ENCODE assay signal across 27 cellular contexts in the genomic region with DNA sequence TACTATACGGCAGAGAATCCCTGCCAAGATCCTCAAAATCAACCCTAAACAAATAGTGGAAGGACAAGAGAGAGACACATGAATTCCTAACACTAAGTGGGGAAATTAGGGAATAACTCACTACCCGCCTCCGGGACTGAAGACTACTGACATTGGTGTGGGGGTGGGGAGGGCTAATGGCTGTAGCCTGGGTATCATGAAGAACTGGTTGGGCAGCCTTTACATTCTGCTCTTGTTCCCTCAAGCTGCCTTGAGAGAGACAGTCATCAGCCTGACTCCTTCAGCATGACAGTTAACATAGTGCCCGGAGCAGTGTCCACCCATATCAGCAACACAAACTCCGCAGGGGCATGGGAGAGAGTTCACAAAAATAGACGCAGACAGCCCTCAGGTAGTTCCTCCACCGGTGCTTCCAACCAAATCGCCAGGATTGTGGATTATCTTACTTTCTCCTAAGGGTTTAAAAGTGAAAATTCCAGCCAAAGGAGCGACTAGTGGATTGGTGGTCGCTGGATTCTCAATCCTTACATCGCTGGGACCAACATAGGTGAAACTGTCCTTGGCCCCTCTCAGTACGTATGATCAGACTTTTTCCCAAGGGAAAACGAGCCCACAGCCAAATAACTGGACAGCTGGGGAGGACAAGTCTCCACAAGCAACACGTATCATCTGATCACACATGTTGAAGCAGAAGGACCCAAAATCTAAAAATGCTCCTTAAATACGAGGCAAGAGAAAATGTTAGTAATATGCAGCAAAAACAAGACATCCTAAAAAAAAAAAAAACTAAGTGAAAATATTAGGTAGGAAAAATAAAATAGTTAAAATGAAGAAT. TPM values are rescaled to one million over a fixed set of nuclear protein-coding genes. Genes with fewer than 3 reads are reported as not detected.
DNase-seq lines count a peak whose midpoint lies in the region; ATAC-seq and TF ChIP-seq lines count a peak whose summit lies in the region.
"Had no signal": no experiment of that assay in that cellular context is flagged by ENCODE, and none has a peak within 500 bp of the region (broad histone marks: within the 10 kb centered on the region; RNA-seq: fewer than 3 reads in every experiment).

No MANE protein-coding gene starts in this region.

- no peaks in the 10 kb centered on the region for H3K9me3 ChIP-seq in osteoblast (ENCODE audit: low read depth, low read length)
- no peaks in the 10 kb centered on the region for H3K9me3 ChIP-seq in thyroid gland
- H3K9me3 ChIP-seq: lower lobe of right lung, tibial artery had no signal

- H3K9me3 Mint-ChIP-seq in HFFc6 = no peaks in the 10 kb centered on the region
- H3K9me3 Mint-ChIP-seq: activated B cell treated with CpG ODN at 0.5 μM for 24 hours; activated CD4-positive, alpha-beta memory T cell treated with anti-CD3 and anti-CD28 coated beads for 36 hours; neural progenitor cell; T-helper 2 cell treated with Interferon-gamma antibody and Interleukin-4, amounts not matched to agents 5 μg/mL and 100 μg/mL, for 36 hours had no signal

- DNase-seq in ELF-1 (ENCODE audit: low read depth, low spot score) (peak; percentile 90), NCI-H2171 (lab: John Stamatoyannopoulos, UW) (peak; percentile 15), epithelial cell of esophagus (ENCODE audit: low read depth) (peak; percentile 94), osteoblast (ENCODE audit: insufficient read length, low spot score, missing footprints) (peak; percentile 54), AG20443 (ENCODE audit: low spot score) (no peak), thyroid gland (no peak), HFFc6 (no peak)
- DNase-seq: activated B cell treated with CpG ODN at 0.5 μM for 24 hours; activated CD4-positive, alpha-beta memory T cell treated with anti-CD3 and anti-CD28 coated beads for 36 hours; cerebellar nuclear complex; GDM1; hippocampal formation; kidney; lower lobe of right lung; MM.1S; NCI-H1417; NCI-H526 treated with DMSO at 0.1 percent for 48 hours; posterior cingulate gyrus; RPMI8226; stimulated activated naive CD8-positive, alpha-beta T cell treated with anti-CD3 and anti-CD28 coated beads, Interleukin-15, Interleukin-2, amounts not matched to agents 100 U/mL and 50 U/mL, for 24 hours; tibial artery had no signal

- no peaks in the 10 kb centered on the region for H3K36me3 Mint-ChIP-seq in HFFc6 (ENCODE audit: low read depth)
- H3K36me3 Mint-ChIP-seq: activated CD4-positive, alpha-beta memory T cell treated with anti-CD3 and anti-CD28 coated beads for 36 hours; CD14-positive monocyte; neural progenitor cell had no signal

- peaks cover 7% of the 10 kb centered on the region for H3K27me3 Mint-ChIP-seq in HFFc6 (ENCODE audit: insufficient read depth)

- H3K4me3 Mint-ChIP-seq in HFFc6 = no peak overlapping the region
- H3K4me3 Mint-ChIP-seq: activated B cell treated with CpG ODN at 0.5 μM for 24 hours; activated CD4-positive, alpha-beta memory T cell treated with anti-CD3 and anti-CD28 coated beads for 36 hours; CD14-positive monocyte; neural progenitor cell; T-helper 2 cell treated with Interferon-gamma antibody and Interleukin-4, amounts not matched to agents 5 μg/mL and 100 μg/mL, for 36 hours had no signal

- H3K27me3 ChIP-seq in osteoblast (ENCODE audit: insufficient read depth, low read length) (no peaks in the 10 kb centered on the region), thyroid gland (no peaks in the 10 kb centered on the region)
- H3K27me3 ChIP-seq: neural progenitor cell, tibial artery had no signal

- peaks cover 33% of the 10 kb centered on the region for H3K4me1 Mint-ChIP-seq in HFFc6 (ENCODE audit: low read depth)
- H3K4me1 Mint-ChIP-seq: activated B cell treated with CpG ODN at 0.5 μM for 24 hours, CD14-positive monocyte had no signal

- no peaks in the 10 kb centered on the region for H3K79me2 ChIP-seq in osteoblast (ENCODE audit: insufficient read depth, low read length)

- intact Hi-C loops in thyroid gland (cut with DNase I) = no loop called here

- H4K20me1 ChIP-seq in osteoblast (ENCODE audit: insufficient read depth, low read length) = no peaks in the 10 kb centered on the region

- H3K4me1 ChIP-seq in osteoblast (ENCODE audit: insufficient read depth, low read length) (peaks cover 14% of the 10 kb centered on the region), thyroid gland (no peaks in the 10 kb centered on the region)
- H3K4me1 ChIP-seq: lower lobe of right lung had no signal

- no peak for ATAC-seq in GM19324 (IDR thresholded peaks at IDR 0.05; ENCODE audit: low FRiP score, unreplicated experiment)
- ATAC-seq: lower lobe of right lung; sciatic nerve; stimulated activated naive CD8-positive, alpha-beta T cell treated with anti-CD3 and anti-CD28 coated beads, Interleukin-15, Interleukin-2, amounts not matched to agents 100 U/mL and 50 U/mL, for 24 hours had no signal

- 73 to 81% methylated on average over 13 to 15 of the region's 15 CpGs for WGBS in thyroid gland, 2 donors

- H3K4me2 ChIP-seq in osteoblast (ENCODE audit: insufficient read depth, low read length) = no peak overlapping the region
- H3K4me2 ChIP-seq: neural progenitor cell had no signal

- H3K27ac ChIP-seq in osteoblast (ENCODE audit: low read depth, low read length) (no peak overlapping the region), thyroid gland (no peak overlapping the region)
- H3K27ac ChIP-seq: lower lobe of right lung, neural progenitor cell, tibial artery had no signal

- no peak for TF ChIP-seq POLR2A in thyroid gland (IDR thresholded peaks at IDR 0.05)

- no peak overlapping the region for H3K27ac Mint-ChIP-seq in HFFc6
- H3K27ac Mint-ChIP-seq: activated B cell treated with CpG ODN at 0.5 μM for 24 hours; activated CD4-positive, alpha-beta memory T cell treated with anti-CD3 and anti-CD28 coated beads for 36 hours; neural progenitor cell; T-helper 2 cell treated with Interferon-gamma antibody and Interleukin-4, amounts not matched to agents 5 μg/mL and 100 μg/mL, for 36 hours had no signal

- H3K36me3 ChIP-seq in osteoblast (ENCODE audit: insufficient read depth, low read length) (no peaks in the 10 kb centered on the region), thyroid gland (no peaks in the 10 kb centered on the region)
- H3K36me3 ChIP-seq: lower lobe of right lung, neural progenitor cell, tibial artery had no signal

- TF ChIP-seq CTCF in epithelial cell of esophagus (IDR thresholded peaks at IDR 0.05; ENCODE audit: insufficient read depth, low read depth, low read length, missing control alignments) (no peak), osteoblast (IDR thresholded peaks at IDR 0.05; ENCODE audit: extremely low read depth, low read depth, low read length) (no peak), thyroid gland (IDR thresholded peaks at IDR 0.05) (no peak), HFFc6 (IDR thresholded peaks at IDR 0.05) (no peak)

- H2AFZ ChIP-seq in osteoblast (ENCODE audit: low read length) = no peak overlapping the region
- H2AFZ ChIP-seq: neural progenitor cell had no signal

- no peak overlapping the region for H3K4me3 ChIP-seq in epithelial cell of esophagus (ENCODE audit: low read length)
- H3K4me3 ChIP-seq in osteoblast (ENCODE audit: insufficient read depth, low read length) = no peak overlapping the region
- no peak overlapping the region for H3K4me3 ChIP-seq in thyroid gland (replicated peaks in 1 of 3)
- H3K4me3 ChIP-seq: lower lobe of right lung, neural progenitor cell, tibial artery had no signal

RNA-seq across cellular contexts. Expression of a gene that starts 22.6 kb away (rescaled TPM):
- total RNA-seq in osteoblast (8.7 and 12.1 TPM in 2 replicates), thyroid gland (10 to 100 TPM; 12.2 to 25.0 (median 19.8) TPM)
- total RNA-seq in HFFc6 (2021; fragmentation: NEBNext Ultra II Directional; extraction: Animal tissue kit (Norgen Biotek cat#: 25700)) = 10 to 100 TPM; 11.7 to 14.8 (median 13.7) TPM

RNA-seq across cellular contexts. Expression of a gene that starts 31.5 kb away (rescaled TPM):
- total RNA-seq in osteoblast (17.1 and 19.2 TPM in 2 replicates), thyroid gland (10 to 100 TPM in 3 of 4 donors, 1 to 10 TPM in 1; 5.5 to 65.6 (median 33.6) TPM)
- total RNA-seq in HFFc6 (2021; fragmentation: NEBNext Ultra II Directional; extraction: Animal tissue kit (Norgen Biotek cat#: 25700)) = 1 to 10 TPM; 2.1 to 6.6 (median 6.2) TPM
- total RNA-seq: activated B cell treated with CpG ODN at 0.5 μM for 24 hours; activated CD4-positive, alpha-beta memory T cell treated with anti-CD3 and anti-CD28 coated beads for 36 hours; epithelial cell of proximal tubule had no signal

Comparison
In these comparisons a context has a peak if more than half of its experiments do, and no peak if none do; other contexts are left out.
1. DNase-seq: peak in ELF-1 (single experiment), NCI-H2171 (single experiment), epithelial cell of esophagus (single experiment) and osteoblast (single experiment); none in AG20443 (single experiment), thyroid gland (0 of 2) and HFFc6 (single experiment).